21 cellular contexts compared by ENCODE assay signal in genomic region chr14:98217530-98217929, GRCh38.
A peak's percentile ranks its signal among the peaks of the same experiment; 100 is the strongest.
DNase-seq lines count a peak whose midpoint lies in the region; ATAC-seq and TF ChIP-seq lines count a peak whose summit lies in the region.
"Had no signal": no experiment of that assay in that cellular context is flagged by ENCODE, and none has a peak within 500 bp of the region (broad histone marks: within the 10 kb centered on the region; RNA-seq: fewer than 3 reads in every experiment).

No MANE protein-coding gene starts in this region.

- no peaks in the 10 kb centered on the region for H3K36me3 ChIP-seq in DND-41 (ENCODE audit: insufficient read depth, low read length)
- no peaks in the 10 kb centered on the region for H3K36me3 ChIP-seq in KOPT-K1 (ENCODE audit: insufficient read depth, low read length)
- H3K36me3 ChIP-seq in esophagus muscularis mucosa = no peaks in the 10 kb centered on the region
- H3K36me3 ChIP-seq in thymus (ENCODE audit: control insufficient read depth, insufficient read depth) = no peaks in the 10 kb centered on the region
- no peaks in the 10 kb centered on the region for H3K36me3 ChIP-seq in psoas muscle (ENCODE audit: insufficient read depth in 1 of 2, low read depth in 1 of 2)
- H3K36me3 ChIP-seq: BE2C; BLaER1 treated with 17β-estradiol and CSF1 and Interleukin-3, amounts not matched to agents 10 nM and 100 nM had no signal

- no peak for TF ChIP-seq EP300 in esophagus muscularis mucosa (IDR thresholded peaks at IDR 0.05)

- no peak overlapping the region for H3K9ac ChIP-seq in DND-41 (ENCODE audit: low read depth, low read length)
- H3K9ac ChIP-seq: BLaER1 treated with 17β-estradiol and CSF1 and Interleukin-3, amounts not matched to agents 10 nM and 100 nM; GM23248 had no signal

- no peak for TF ChIP-seq POLR2A in esophagus muscularis mucosa (IDR thresholded peaks at IDR 0.05; ENCODE audit: low read depth)

- peak overlapping the region; percentile 12; the same call in 1 of the 2 replicates for H2AFZ ChIP-seq in DND-41 (ENCODE audit: low read depth, low read length)
- H2AFZ ChIP-seq: GM23248 had no signal

- H3K27ac ChIP-seq in DND-41 (ENCODE audit: low read length) (peak overlapping the region; percentile 48), KOPT-K1 (ENCODE audit: low read depth, low read length, poor library complexity, severe bottlenecking) (peak overlapping the region; percentile 100), esophagus muscularis mucosa (replicated peaks in 1 of 4) (no peak overlapping the region), thymus (ENCODE audit: low read depth) (peak overlapping the region; percentile 8), psoas muscle (no peak overlapping the region)
- H3K27ac ChIP-seq: A549; BLaER1 treated with 17β-estradiol and CSF1 and Interleukin-3, amounts not matched to agents 10 nM and 100 nM; GM23248 had no signal

- no peak overlapping the region for H3K4me2 ChIP-seq in DND-41 (ENCODE audit: insufficient read depth, low read length)
- H3K4me2 ChIP-seq: A549; BLaER1 treated with 17β-estradiol and CSF1 and Interleukin-3, amounts not matched to agents 10 nM and 100 nM had no signal

- no peaks in the 10 kb centered on the region for H3K79me2 ChIP-seq in DND-41 (ENCODE audit: insufficient read depth, low read length)

- no peaks in the 10 kb centered on the region for H3K27me3 ChIP-seq in DND-41 (ENCODE audit: insufficient read depth, low read length, poor library complexity)
- peaks cover 0 to 45% (median 0%) of the 10 kb centered on the region in 4 donors for H3K27me3 ChIP-seq in esophagus muscularis mucosa
- no peaks in the 10 kb centered on the region for H3K27me3 ChIP-seq in thymus (ENCODE audit: control insufficient read depth, insufficient read depth)
- H3K27me3 ChIP-seq in psoas muscle (ENCODE audit: insufficient read depth in 3 of 3, low read length in 2 of 3) = peaks cover 0 to 6% (median 0%) of the 10 kb centered on the region in 3 donors
- H3K27me3 ChIP-seq: BE2C; BLaER1 treated with 17β-estradiol and CSF1 and Interleukin-3, amounts not matched to agents 10 nM and 100 nM had no signal

- DNase-seq in DND-41 = peak; percentile 4
- peak; percentile 84 for DNase-seq in esophagus muscularis mucosa (ENCODE audit: extremely low spot score)
- DNase-seq in HUDEP-2 (lab: John Stamatoyannopoulos, UW; ENCODE audit: unreplicated experiment in 76 of 76) = no peak
- no peak for DNase-seq in psoas muscle
- DNase-seq: 8988T; ACHN; AML-193; BE2C; CD4-positive, alpha-beta T cell; CD8-positive, alpha-beta memory T cell; DMS 273 treated with DMSO at 0.1 percent for 48 hours; DMS79; GF-D8; GM23248; H7 had no signal

- intact Hi-C loops in esophagus muscularis mucosa (cut with DNase I) (no loop called here), psoas muscle (cut with DNase I) (no loop called here)

- WGBS in esophagus muscularis mucosa = 81% methylated on average over 6 of the region's 6 CpGs
- 97% methylated on average over 6 of the region's 6 CpGs for WGBS in thymus
- WGBS in psoas muscle, 3 donors = 87 to 93% (median 89%) methylated on average over 6 of the region's 6 CpGs

- TF ChIP-seq CTCF in DND-41 (IDR thresholded peaks at IDR 0.05; ENCODE audit: borderline replicate concordance, extremely low read depth, low read length, poor library complexity, severe bottlenecking) (no peak), esophagus muscularis mucosa (IDR thresholded peaks at IDR 0.05) (no peak), psoas muscle (IDR thresholded peaks at IDR 0.05) (no peak)

- ATAC-seq in DND-41 (ENCODE audit: insufficient read depth, low read depth) (no peak), esophagus mucosa (no peak), psoas muscle (no peak)
- ATAC-seq: A549, HCT116 had no signal

- no peaks in the 10 kb centered on the region for H3K9me3 ChIP-seq in DND-41 (ENCODE audit: insufficient read depth, low read length, severe bottlenecking)
- no peaks in the 10 kb centered on the region for H3K9me3 ChIP-seq in KOPT-K1 (ENCODE audit: insufficient read depth, low read length, poor library complexity, severe bottlenecking)
- no peaks in the 10 kb centered on the region for H3K9me3 ChIP-seq in esophagus muscularis mucosa
- H3K9me3 ChIP-seq in thymus (ENCODE audit: control insufficient read depth) = no peaks in the 10 kb centered on the region
- H3K9me3 ChIP-seq in psoas muscle = no peaks in the 10 kb centered on the region
- H3K9me3 ChIP-seq: A549; BE2C; BLaER1 treated with 17β-estradiol and CSF1 and Interleukin-3, amounts not matched to agents 10 nM and 100 nM had no signal

- H3K4me3 ChIP-seq in DND-41 (ENCODE audit: low read depth in 1 of 2, low read length in 2 of 2) = no peak overlapping the region
- H3K4me3 ChIP-seq in esophagus muscularis mucosa = no peak overlapping the region
- no peak overlapping the region for H3K4me3 ChIP-seq in thymus (ENCODE audit: low read length)
- no peak overlapping the region for H3K4me3 ChIP-seq in psoas muscle
- H3K4me3 ChIP-seq: A549; BLaER1 treated with 17β-estradiol and CSF1 and Interleukin-3, amounts not matched to agents 10 nM and 100 nM; GM23248 had no signal

- H3K4me1 ChIP-seq in DND-41 (ENCODE audit: insufficient read depth, low read length) (peaks cover 48% of the 10 kb centered on the region), esophagus muscularis mucosa (no peaks in the 10 kb centered on the region), thymus (ENCODE audit: control insufficient read depth, insufficient read depth, low read length) (peaks cover 22% of the 10 kb centered on the region), psoas muscle (no peaks in the 10 kb centered on the region)
- H3K4me1 ChIP-seq: A549; BE2C; BLaER1 treated with 17β-estradiol and CSF1 and Interleukin-3, amounts not matched to agents 10 nM and 100 nM had no signal

- H4K20me1 ChIP-seq in DND-41 (ENCODE audit: insufficient read depth, low read length) = no peaks in the 10 kb centered on the region
- H4K20me1 ChIP-seq: BLaER1 treated with 17β-estradiol and CSF1 and Interleukin-3, amounts not matched to agents 10 nM and 100 nM had no signal

Comparison
In these comparisons a context has a peak if more than half of its experiments do, and no peak if none do; other contexts are left out.
1. DNase-seq: peak in DND-41 (single experiment) and esophagus muscularis mucosa (single experiment); none in HUDEP-2 (0 of 76) and psoas muscle (0 of 2).
2. H3K27ac ChIP-seq: peak in DND-41 (single experiment), KOPT-K1 (single experiment) and thymus (single experiment); none in esophagus muscularis mucosa (0 of 4) and psoas muscle (single experiment).